ENCODE assay signal across 28 cellular contexts in genomic region chr1:8698937-8699447, GRCh38.
DNase-seq lines count a peak whose midpoint lies in the region; ATAC-seq, FAIRE-seq and TF ChIP-seq lines count a peak whose summit lies in the region.
"Had no signal": no experiment of that assay in that cellular context is flagged by ENCODE, and none has a peak within 500 bp of the region (broad histone marks: within the 10 kb centered on the region; RNA-seq: fewer than 3 reads in every experiment).

No MANE protein-coding gene starts in this region.

- H3K27ac Mint-ChIP-seq in neural progenitor cell, result peak overlapping the region; percentile 20
- H3K27ac Mint-ChIP-seq: activated CD4-positive, alpha-beta T cell treated with anti-CD3 and anti-CD28 coated beads, Interleukin-2, amount 10 ng/mL, durations not matched to agents 7 days and 5 days; activated naive CD4-positive, alpha-beta T cell treated with anti-CD3 and anti-CD28 coated beads, Interleukin-2, amount 10 ng/mL, durations not matched to agents 7 days and 5 days; CD8-positive, alpha-beta T cell; dendritic cell treated with granulocyte-macrophage colony-stimulating factor and Interleukin-4, amounts not matched to agents 40 ng/mL and 50 ng/mL, for 4 days had no signal

- no peak overlapping the region for H3K18ac ChIP-seq in IMR-90 (ENCODE audit: low read depth, low read length)

- no peak overlapping the region for H2BK20ac ChIP-seq in IMR-90 (ENCODE audit: low read depth, low read length)

- H4K91ac ChIP-seq in IMR-90 (ENCODE audit: insufficient read depth, low read depth, low read length), result no peak overlapping the region

- peaks cover 96% of the 10 kb centered on the region for H3K79me2 ChIP-seq in neural progenitor cell (ENCODE audit: low read depth)

- H3K27me3 ChIP-seq in IMR-90 (ENCODE audit: control insufficient read depth, insufficient read depth, low read length) (no peaks in the 10 kb centered on the region), dorsolateral prefrontal cortex (no peaks in the 10 kb centered on the region), neural progenitor cell (no peaks in the 10 kb centered on the region)
- H3K27me3 ChIP-seq: gastroesophageal sphincter, left lung had no signal

- no peak overlapping the region for H2BK15ac ChIP-seq in IMR-90 (ENCODE audit: low read depth, low read length)

- peaks cover 45% of the 10 kb centered on the region for H3K4me1 Mint-ChIP-seq in neural progenitor cell

- no peak overlapping the region for H3K56ac ChIP-seq in IMR-90 (ENCODE audit: extremely low read depth, insufficient read depth, low read length)

- DNase-seq in activated CD4-positive, CD25-positive, alpha-beta regulatory T cell (lab: John Stamatoyannopoulos, UW), result no peak
- DNase-seq in IMR-90 (no peak), dorsolateral prefrontal cortex (no peak), neural progenitor cell (ENCODE audit: low spot score) (no peak), GM19240 (ENCODE audit: insufficient read length, low spot score) (no peak), HTR-8/SVneo (ENCODE audit: insufficient read length, low spot score) (no peak), NCI-H524 (lab: John Stamatoyannopoulos, UW) (no peak)
- DNase-seq: activated CD4-positive, alpha-beta T cell treated with anti-CD3 and anti-CD28 coated beads, Interleukin-2, amount 10 ng/mL, durations not matched to agents 7 days and 5 days; activated naive CD4-positive, alpha-beta T cell treated with anti-CD3 and anti-CD28 coated beads, Interleukin-2, amount 10 ng/mL, durations not matched to agents 7 days and 5 days; activated T-cell treated with anti-CD3 and anti-CD28 coated beads, Interleukin-2, amount 50 U/mL, for 48 hours; AML-193; caudate nucleus; CD8-positive, alpha-beta T cell; hypothalamus; left lung; naive thymus-derived CD8-positive, alpha-beta T cell; NCI-H1436 treated with DMSO at 0.1 percent for 48 hours; NCI-H510A; NK-92 treated with Interleukin-12 subunit alpha and Interleukin-12 subunit beta, amount 100 ng/mL, for 24 hours; PC-3; retina; Right ventricle myocardium superior had no signal

- no peak overlapping the region for H4K5ac ChIP-seq in IMR-90 (ENCODE audit: low read depth, low read length)

- H3K9me3 ChIP-seq in IMR-90 (ENCODE audit: control insufficient read depth, insufficient read depth, low read length) (no peaks in the 10 kb centered on the region), neural progenitor cell (ENCODE audit: low read depth) (no peaks in the 10 kb centered on the region)
- H3K9me3 ChIP-seq: gastroesophageal sphincter, left lung had no signal

- no peak overlapping the region for H3K9ac ChIP-seq in IMR-90 (ENCODE audit: low read depth, low read length)
- H3K9ac ChIP-seq in neural progenitor cell, result no peak overlapping the region

- TF ChIP-seq POLR2A in IMR-90 (IDR thresholded peaks at IDR 0.05; ENCODE audit: low read depth, low read length), result no peak

- no peaks in the 10 kb centered on the region for H3K9me1 ChIP-seq in IMR-90 (ENCODE audit: insufficient read depth, low read length)

- BruUV-seq in IMR-90 (replicated peaks; lab: Mats Ljungman, UMichigan), result no TSS peak

- H3K36me3 Mint-ChIP-seq in neural progenitor cell, result peaks cover 26% of the 10 kb centered on the region
- H3K36me3 Mint-ChIP-seq: CD8-positive, alpha-beta T cell had no signal

- ATAC-seq in activated CD4-positive, CD25-positive, alpha-beta regulatory T cell treated with anti-CD3 and anti-CD28 coated beads, Interleukin-2, amount 50 U/mL, for 24 hours, result peak; percentile 39 to 58
- ATAC-seq in IMR-90 (ENCODE audit: low read depth), result no peak
- ATAC-seq: CD8-positive, alpha-beta T cell; gastroesophageal sphincter; left lung; naive thymus-derived CD8-positive, alpha-beta T cell; PC-3 had no signal

- no peak overlapping the region for H3K4me3 ChIP-seq in IMR-90 (ENCODE audit: insufficient read depth, low read depth, low read length)
- H3K4me3 ChIP-seq in dorsolateral prefrontal cortex, result peak overlapping the region in 1 of 59 donors; percentile 13
- H3K4me3 ChIP-seq in neural progenitor cell, result no peak overlapping the region
- H3K4me3 ChIP-seq: gastroesophageal sphincter, left lung had no signal

- no peak overlapping the region for H2AK9ac ChIP-seq in IMR-90 (replicated peaks; ENCODE audit: low read depth, low read length, poor library complexity)

- H3K79me1 ChIP-seq in IMR-90 (ENCODE audit: low read depth in 1 of 2, low read length in 2 of 2), result peaks cover 8 to 57% of the 10 kb centered on the region in 2 experiments; a peak in 2 of 4 replicates

- no peak for FAIRE-seq in HTR-8/SVneo (lab: Jason Lieb, UNC)
- FAIRE-seq: A204.1, endometrium had no signal

- H4K8ac ChIP-seq in IMR-90 (ENCODE audit: low read depth in 2 of 2, low read length in 2 of 2), result no peak overlapping the region

- no peak for TF ChIP-seq CTCF in IMR-90 (conservative IDR thresholded peaks at IDR 0.05; ENCODE audit: low read depth, low read length)
- no peak for TF ChIP-seq CTCF in dorsolateral prefrontal cortex (IDR thresholded peaks at IDR 0.05 in 54 of 56, conservative IDR thresholded peaks at IDR 0.05 in 2 of 56; ENCODE audit: low read depth in 1 of 56, partially characterized antibody in 56 of 56)
- TF ChIP-seq CTCF in neural progenitor cell (IDR thresholded peaks at IDR 0.05), result no peak

- H4K20me1 ChIP-seq in IMR-90 (ENCODE audit: insufficient read depth, low read length), result peaks cover 32% of the 10 kb centered on the region; the same call in 1 of the 2 replicates
- peaks cover 83% of the 10 kb centered on the region for H4K20me1 ChIP-seq in neural progenitor cell (ENCODE audit: low read depth)

- H2AFZ ChIP-seq in IMR-90 (replicated peaks; ENCODE audit: low read length, poor library complexity), result no peak overlapping the region
- H2AFZ ChIP-seq in neural progenitor cell (replicated peaks), result no peak overlapping the region

- no peak overlapping the region for H3K4me3 Mint-ChIP-seq in neural progenitor cell
- H3K4me3 Mint-ChIP-seq: activated CD4-positive, alpha-beta T cell treated with anti-CD3 and anti-CD28 coated beads, Interleukin-2, amount 10 ng/mL, durations not matched to agents 7 days and 5 days; activated naive CD4-positive, alpha-beta T cell treated with anti-CD3 and anti-CD28 coated beads, Interleukin-2, amount 10 ng/mL, durations not matched to agents 7 days and 5 days; CD8-positive, alpha-beta T cell; dendritic cell treated with granulocyte-macrophage colony-stimulating factor and Interleukin-4, amounts not matched to agents 40 ng/mL and 50 ng/mL, for 4 days; naive thymus-derived CD8-positive, alpha-beta T cell had no signal

- POLR2A ChIA-PET in IMR-90 (lab: Charles Lee; ENCODE audit: unreplicated experiment), result no interaction called here

- H3K36me3 ChIP-seq in IMR-90 (ENCODE audit: control insufficient read depth, insufficient read depth, low read length), result no peaks in the 10 kb centered on the region; the same call in 1 of the 2 replicates
- H3K36me3 ChIP-seq in neural progenitor cell, result no peaks in the 10 kb centered on the region
- H3K36me3 ChIP-seq: gastroesophageal sphincter, left lung had no signal

- dilution Hi-C loops in IMR-90 (cut with HindIII; ENCODE audit: low sequenced_read_pairs, unreplicated experiment), result no loop called here

- WGBS in IMR-90 (ENCODE audit: extremely low coverage in 2 of 2, insufficient read length in 1 of 2), 2 experiments, result no CpG with 5 or more reads among the region's 3 CpGs

- H2AK5ac ChIP-seq in IMR-90 (ENCODE audit: low read depth, low read length), result no peak overlapping the region

- no peak for TF ChIP-seq RAD21 in IMR-90 (IDR thresholded peaks at IDR 0.05; ENCODE audit: low read length)

- peaks cover 22% of the 10 kb centered on the region for H3F3A ChIP-seq in neural progenitor cell (ENCODE audit: low read depth)

- H3K27ac ChIP-seq in IMR-90 (ENCODE audit: insufficient read depth, low read length), result no peak overlapping the region
- peak overlapping the region in 50 of 59 donors; percentile 14 to 90 (median 66) for H3K27ac ChIP-seq in dorsolateral prefrontal cortex
- H3K27ac ChIP-seq in neural progenitor cell, result no peak overlapping the region
- H3K27ac ChIP-seq: gastroesophageal sphincter, left lung had no signal

- H3K4me2 ChIP-seq in IMR-90 (ENCODE audit: low read depth, low read length) (no peak overlapping the region; the same call in 1 of the 2 replicates), neural progenitor cell (peak overlapping the region; percentile 15)

- H3K4me1 ChIP-seq in IMR-90 (ENCODE audit: control insufficient read depth, insufficient read depth, low read length) (peaks cover 7% of the 10 kb centered on the region), neural progenitor cell (peaks cover 47% of the 10 kb centered on the region)

- CTCF ChIA-PET in IMR-90 (lab: Yijun Ruan, JAX), result interaction anchor here (0.7 kb wide), 1 partner anchor 27 kb away, joined by 3 read pairs; no protein-coding TSS in a partner anchor

- in situ Hi-C loops in IMR-90 (cut with MboI; ENCODE audit: low sequenced_read_pairs), result no loop called here

- H2BK120ac ChIP-seq in IMR-90 (ENCODE audit: low read depth, low read length), result no peak overlapping the region

- H2BK5ac ChIP-seq in IMR-90 (ENCODE audit: low read depth, low read length, poor library complexity, severe bottlenecking), result no peak overlapping the region

- H3K27me3 Mint-ChIP-seq in neural progenitor cell (ENCODE audit: insufficient read depth, low read depth), result no peaks in the 10 kb centered on the region
- H3K27me3 Mint-ChIP-seq: dendritic cell treated with granulocyte-macrophage colony-stimulating factor and Interleukin-4, amounts not matched to agents 40 ng/mL and 50 ng/mL, for 4 days had no signal

- no peak overlapping the region for H3K23ac ChIP-seq in IMR-90 (ENCODE audit: low read depth, low read length)

- intact Hi-C loops in IMR-90 (cut with micrococcal nuclease) (no loop called here), dorsolateral prefrontal cortex (cut with DNase I) (no loop called here)

- peaks cover 20% of the 10 kb centered on the region for H3K9me3 Mint-ChIP-seq in neural progenitor cell
- H3K9me3 Mint-ChIP-seq: activated CD4-positive, alpha-beta T cell treated with anti-CD3 and anti-CD28 coated beads, Interleukin-2, amount 10 ng/mL, durations not matched to agents 7 days and 5 days; activated naive CD4-positive, alpha-beta T cell treated with anti-CD3 and anti-CD28 coated beads, Interleukin-2, amount 10 ng/mL, durations not matched to agents 7 days and 5 days; CD8-positive, alpha-beta T cell; dendritic cell treated with granulocyte-macrophage colony-stimulating factor and Interleukin-4, amounts not matched to agents 40 ng/mL and 50 ng/mL, for 4 days; T-helper 2 cell treated with Interferon-gamma antibody and Interleukin-4, amounts not matched to agents 5 μg/mL and 100 μg/mL, for 36 hours had no signal

- H3K14ac ChIP-seq in IMR-90 (replicated peaks; ENCODE audit: low read depth, low read length), result 0 out of 2 replicates have a peak overlapping the region, but pooled peaks have one; percentile 55

- H3K4ac ChIP-seq in IMR-90 (ENCODE audit: low read depth, low read length), result no peak overlapping the region

TF ChIP-seq in IMR-90, 13 proteins besides CTCF, POLR2A, EP300 and RAD21:
- 0 out of 2 replicates have a peak, but pooled peaks have one; percentile 13 for TF ChIP-seq CEBPB (IDR thresholded peaks at IDR 0.05; ENCODE audit: low read depth, low read length)
- TF ChIP-seq BHLHE40 (IDR thresholded peaks at IDR 0.05; ENCODE audit: low read depth, low read length), result no peak

Comparison
In these comparisons a context has a peak if more than half of its experiments do, and no peak if none do; other contexts are left out.
1. H3K27ac ChIP-seq: peak in dorsolateral prefrontal cortex (50 of 59); none in IMR-90 (single experiment) and neural progenitor cell (single experiment).